ENCODE assay signal across 2 cellular contexts in the genomic region with DNA sequence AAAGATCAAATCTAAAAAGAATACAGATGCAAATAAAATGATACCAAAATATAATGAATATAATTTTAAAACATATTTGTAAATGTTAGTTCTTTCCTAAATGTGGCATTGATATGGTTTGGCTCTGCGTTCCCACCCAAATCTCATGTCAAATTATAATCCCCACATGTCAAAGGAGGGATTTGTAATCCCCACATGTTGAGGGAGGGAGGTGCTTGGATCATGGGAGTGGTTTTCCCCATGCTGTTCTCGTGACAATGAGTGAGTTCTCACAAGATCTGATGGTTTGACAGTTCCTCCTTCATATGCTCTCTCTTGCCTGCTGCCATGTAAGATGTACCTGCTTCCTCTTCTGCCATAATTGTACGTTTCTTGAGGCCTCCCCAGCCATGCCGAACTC.
TF ChIP-seq lines count a peak whose summit lies in the region.

No MANE protein-coding gene starts in this region.

TF ChIP-seq in GM12891, 5 proteins besides CTCF, POLR2A, EP300 and RAD21:
- no peak for TF ChIP-seq POU2F2 (IDR thresholded peaks at IDR 0.05; ENCODE audit: low read depth, low read length)
- no peak for TF ChIP-seq TAF1 (IDR thresholded peaks at IDR 0.05; ENCODE audit: low read depth, low read length)
- no peak for TF ChIP-seq PAX5 (IDR thresholded peaks at IDR 0.05; ENCODE audit: insufficient read depth, low read length, severe bottlenecking)
- no peak for TF ChIP-seq POLR2AphosphoS5 (IDR thresholded peaks at IDR 0.05; ENCODE audit: low read depth, low read length)
- TF ChIP-seq SPI1 (IDR thresholded peaks at IDR 0.05; ENCODE audit: low read depth, low read length) = no peak

TF ChIP-seq in endothelial cell of umbilical vein, 7 proteins besides CTCF, POLR2A, EP300 and RAD21:
- TF ChIP-seq FOS (IDR thresholded peaks at IDR 0.05; ENCODE audit: borderline replicate concordance, insufficient read depth, low read length) (no peak), GATA2 (IDR thresholded peaks at IDR 0.05; ENCODE audit: insufficient read depth, insufficient read length, low read depth, low read length) (no peak), POLR2AphosphoS5 (IDR thresholded peaks at IDR 0.05; ENCODE audit: insufficient read depth, low read depth, low read length) (no peak), EZH2 (IDR thresholded peaks at IDR 0.05; ENCODE audit: borderline replicate concordance, low read depth, low read length, severe bottlenecking) (no peak), MAX (IDR thresholded peaks at IDR 0.05; ENCODE audit: insufficient read depth, insufficient read length) (no peak), JUN (IDR thresholded peaks at IDR 0.05; ENCODE audit: borderline replicate concordance, insufficient read depth, insufficient read length, low read depth) (no peak), MYC (IDR thresholded peaks at IDR 0.05; ENCODE audit: low read depth, low read length) (no peak)
